In the genomic region with DNA sequence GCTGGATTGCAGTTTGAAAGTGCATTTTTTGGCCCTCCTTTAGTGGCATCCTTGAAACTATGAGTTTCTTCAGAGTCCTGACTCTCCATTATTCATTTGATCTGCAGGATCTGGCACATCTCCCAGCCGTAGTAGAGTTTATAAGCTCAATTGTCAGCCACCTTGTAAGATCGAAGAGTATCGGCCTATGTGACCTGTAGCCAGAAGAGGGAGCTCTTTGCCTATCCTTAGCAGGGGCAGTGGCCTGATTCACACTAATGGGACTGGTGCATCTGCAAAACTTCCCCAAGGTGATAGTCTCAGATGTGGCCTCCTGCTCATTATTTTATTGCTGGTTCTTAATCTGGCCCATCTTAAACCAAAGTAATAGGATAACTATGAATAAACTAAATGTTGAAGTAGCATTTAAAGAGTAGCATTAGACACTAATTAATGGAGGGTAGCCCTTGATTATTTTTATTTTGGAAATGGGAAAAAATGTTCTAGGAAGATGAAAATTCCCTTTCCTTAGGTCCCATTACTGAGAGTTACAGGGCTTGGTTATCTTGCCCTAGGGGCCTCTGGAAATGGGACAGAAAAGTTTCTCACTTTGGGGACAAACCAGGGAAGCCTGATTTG, we compare ENCODE assay signal across 9 cellular contexts. TPM values are rescaled to one million over a fixed set of nuclear protein-coding genes. Genes with fewer than 3 reads are reported as not detected.
A peak's percentile ranks its signal among the peaks of the same experiment; 100 is the strongest.
DNase-seq lines count a peak whose midpoint lies in the region; ATAC-seq and TF ChIP-seq lines count a peak whose summit lies in the region.
"Had no signal": no experiment of that assay in that cellular context is flagged by ENCODE, and none has a peak within 500 bp of the region (broad histone marks: within the 10 kb centered on the region; RNA-seq: fewer than 3 reads in every experiment).

No MANE protein-coding gene starts in this region.

- peaks cover 36% of the 10 kb centered on the region for H3K4me1 Mint-ChIP-seq in activated T-cell treated with anti-CD3 and anti-CD28 coated beads, Interleukin-2, amount 50 U/mL, for 72 hours (ENCODE audit: low read depth)

- no peaks in the 10 kb centered on the region for H3F3A ChIP-seq in PC-3 (ENCODE audit: low read length, unreplicated experiment)

- H3K9me3 ChIP-seq in PC-3 (ENCODE audit: low read length), result no peaks in the 10 kb centered on the region
- no peaks in the 10 kb centered on the region for H3K9me3 ChIP-seq in parathyroid adenoma (ENCODE audit: control insufficient read depth, low read length)

- H3K79me2 ChIP-seq in PC-3 (ENCODE audit: low read length) (no peaks in the 10 kb centered on the region), parathyroid adenoma (no peaks in the 10 kb centered on the region)

- peaks cover 0 to 2% of the 10 kb centered on the region in 2 donors for H3K36me3 Mint-ChIP-seq in activated T-cell treated with anti-CD3 and anti-CD28 coated beads, Interleukin-2, amount 50 U/mL, for 72 hours (ENCODE audit: insufficient read depth in 2 of 2)

- peaks cover 4% of the 10 kb centered on the region; the same call in 1 of the 2 replicates for H4K20me1 ChIP-seq in PC-3 (ENCODE audit: low read length)

- BruUV-seq in PC-3 (replicated peaks; lab: Mats Ljungman, UMichigan), result no TSS peak

- CTCF ChIA-PET in PC-3 (lab: Charles Lee), result interaction anchor here (0.5 to 1.3 kb wide), 20 partner anchors 10 to 874 kb away, joined by 3 to 23 read pairs (median 4); a partner anchor contains a TSS

- H3K27ac ChIP-seq in PC-3 (ENCODE audit: low read length) (no peak overlapping the region), foreskin keratinocyte (no peak overlapping the region), parathyroid adenoma (no peak overlapping the region)

- no peak for TF ChIP-seq EP300 in Ishikawa (IDR thresholded peaks at IDR 0.05; ENCODE audit: borderline replicate concordance)

- no peak overlapping the region for H3K4me2 ChIP-seq in PC-3 (ENCODE audit: low read length)
- H3K4me2 ChIP-seq in parathyroid adenoma (ENCODE audit: low read length), result no peak overlapping the region

- no peak overlapping the region for H3K27ac Mint-ChIP-seq in activated T-cell treated with anti-CD3 and anti-CD28 coated beads, Interleukin-2, amount 50 U/mL, for 72 hours

- ATAC-seq in GM21717 (IDR thresholded peaks at IDR 0.05; ENCODE audit: unreplicated experiment), result peak; percentile 55
- ATAC-seq in PC-3, result peak; percentile 95
- ATAC-seq in activated T-cell treated with anti-CD3 and anti-CD28 coated beads, Interleukin-2, amount 50 U/mL, for 72 hours (replicated peaks in 1 of 2), result peak; percentile 81 to 82
- ATAC-seq in foreskin keratinocyte, result peak; percentile 88
- no peak for ATAC-seq in HG03521 (IDR thresholded peaks at IDR 0.05; ENCODE audit: unreplicated experiment)

- no peaks in the 10 kb centered on the region for H3K9me2 ChIP-seq in PC-3 (replicated peaks; ENCODE audit: low read length)

- peak; percentile 94 for TF ChIP-seq CTCF in PC-3 (conservative IDR thresholded peaks at IDR 0.05; ENCODE audit: low read depth, low read length)
- TF ChIP-seq CTCF in foreskin keratinocyte (conservative IDR thresholded peaks at IDR 0.05), result peak; percentile 89
- peak; percentile 41 for TF ChIP-seq CTCF in parathyroid adenoma (IDR thresholded peaks at IDR 0.05)

- no peak overlapping the region for H3K4me3 ChIP-seq in PC-3 (ENCODE audit: low read length)
- no peak overlapping the region for H3K4me3 ChIP-seq in parathyroid adenoma (ENCODE audit: low read depth, low read length)

- H3K36me3 ChIP-seq in PC-3 (ENCODE audit: low read depth, low read length) (peaks cover 41% of the 10 kb centered on the region), parathyroid adenoma (ENCODE audit: control insufficient read depth, insufficient read depth, low read length) (no peaks in the 10 kb centered on the region)

- peak; percentile 81 for TF ChIP-seq RAD21 in Ishikawa (IDR thresholded peaks at IDR 0.05; ENCODE audit: low read depth)

- no peak overlapping the region for H3K9ac ChIP-seq in PC-3 (ENCODE audit: low read length)
- no peak overlapping the region for H3K9ac ChIP-seq in parathyroid adenoma

- POLR2A ChIA-PET in PC-3 (lab: Charles Lee; ENCODE audit: unreplicated experiment), result interaction anchor here (1.0 kb wide), 1 partner anchor 25 kb away, joined by 3 read pairs; no protein-coding TSS in a partner anchor

- H3K4me3 Mint-ChIP-seq in activated T-cell treated with anti-CD3 and anti-CD28 coated beads, Interleukin-2, amount 50 U/mL, for 72 hours, result no peak overlapping the region
- H3K4me3 Mint-ChIP-seq: dendritic cell treated with granulocyte-macrophage colony-stimulating factor and Interleukin-4, amounts not matched to agents 40 ng/mL and 50 ng/mL, for 4 days had no signal

- no peak overlapping the region for H2AFZ ChIP-seq in PC-3 (ENCODE audit: low read length)
- no peak overlapping the region for H2AFZ ChIP-seq in parathyroid adenoma

- no peaks in the 10 kb centered on the region for H3K27me3 Mint-ChIP-seq in activated T-cell treated with anti-CD3 and anti-CD28 coated beads, Interleukin-2, amount 50 U/mL, for 72 hours (ENCODE audit: low read depth)

- DNase-seq in ELR (ENCODE audit: low read depth) (peak; percentile 78), PC-3 (peak; percentile 89), foreskin keratinocyte (peak; percentile 48 to 61)
- peak; percentile 64 to 73 for DNase-seq in activated T-cell treated with anti-CD3 and anti-CD28 coated beads, Interleukin-2, amount 50 U/mL, for 72 hours

- H3K9me3 Mint-ChIP-seq in activated T-cell treated with anti-CD3 and anti-CD28 coated beads, Interleukin-2, amount 50 U/mL, for 72 hours, result no peaks in the 10 kb centered on the region
- H3K9me3 Mint-ChIP-seq: dendritic cell treated with granulocyte-macrophage colony-stimulating factor and Interleukin-4, amounts not matched to agents 40 ng/mL and 50 ng/mL, for 4 days had no signal

- H3K27me3 ChIP-seq in PC-3 (ENCODE audit: low read length) (no peaks in the 10 kb centered on the region), foreskin keratinocyte (no peaks in the 10 kb centered on the region), parathyroid adenoma (ENCODE audit: control insufficient read depth, insufficient read depth, low read length) (no peaks in the 10 kb centered on the region)

- intact Hi-C loops in PC-3 (cut with micrococcal nuclease), result loop anchor here (1.0 kb wide), 1 partner anchor 181 kb away; no protein-coding TSS in a partner anchor

- H3K4me1 ChIP-seq in PC-3 (ENCODE audit: insufficient read depth, low read length) (peaks cover 13% of the 10 kb centered on the region), foreskin keratinocyte (no peaks in the 10 kb centered on the region), parathyroid adenoma (no peaks in the 10 kb centered on the region)

TF ChIP-seq in Ishikawa, 13 proteins besides CTCF, POLR2A, EP300 and RAD21 (continues in another document):
- TF ChIP-seq, protein P1, sequence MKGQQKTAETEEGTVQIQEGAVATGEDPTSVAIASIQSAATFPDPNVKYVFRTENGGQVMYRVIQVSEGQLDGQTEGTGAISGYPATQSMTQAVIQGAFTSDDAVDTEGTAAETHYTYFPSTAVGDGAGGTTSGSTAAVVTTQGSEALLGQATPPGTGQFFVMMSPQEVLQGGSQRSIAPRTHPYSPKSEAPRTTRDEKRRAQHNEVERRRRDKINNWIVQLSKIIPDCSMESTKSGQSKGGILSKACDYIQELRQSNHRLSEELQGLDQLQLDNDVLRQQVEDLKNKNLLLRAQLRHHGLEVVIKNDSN (IDR thresholded peaks at IDR 0.05), result no peak
- TF ChIP-seq, protein P2, sequence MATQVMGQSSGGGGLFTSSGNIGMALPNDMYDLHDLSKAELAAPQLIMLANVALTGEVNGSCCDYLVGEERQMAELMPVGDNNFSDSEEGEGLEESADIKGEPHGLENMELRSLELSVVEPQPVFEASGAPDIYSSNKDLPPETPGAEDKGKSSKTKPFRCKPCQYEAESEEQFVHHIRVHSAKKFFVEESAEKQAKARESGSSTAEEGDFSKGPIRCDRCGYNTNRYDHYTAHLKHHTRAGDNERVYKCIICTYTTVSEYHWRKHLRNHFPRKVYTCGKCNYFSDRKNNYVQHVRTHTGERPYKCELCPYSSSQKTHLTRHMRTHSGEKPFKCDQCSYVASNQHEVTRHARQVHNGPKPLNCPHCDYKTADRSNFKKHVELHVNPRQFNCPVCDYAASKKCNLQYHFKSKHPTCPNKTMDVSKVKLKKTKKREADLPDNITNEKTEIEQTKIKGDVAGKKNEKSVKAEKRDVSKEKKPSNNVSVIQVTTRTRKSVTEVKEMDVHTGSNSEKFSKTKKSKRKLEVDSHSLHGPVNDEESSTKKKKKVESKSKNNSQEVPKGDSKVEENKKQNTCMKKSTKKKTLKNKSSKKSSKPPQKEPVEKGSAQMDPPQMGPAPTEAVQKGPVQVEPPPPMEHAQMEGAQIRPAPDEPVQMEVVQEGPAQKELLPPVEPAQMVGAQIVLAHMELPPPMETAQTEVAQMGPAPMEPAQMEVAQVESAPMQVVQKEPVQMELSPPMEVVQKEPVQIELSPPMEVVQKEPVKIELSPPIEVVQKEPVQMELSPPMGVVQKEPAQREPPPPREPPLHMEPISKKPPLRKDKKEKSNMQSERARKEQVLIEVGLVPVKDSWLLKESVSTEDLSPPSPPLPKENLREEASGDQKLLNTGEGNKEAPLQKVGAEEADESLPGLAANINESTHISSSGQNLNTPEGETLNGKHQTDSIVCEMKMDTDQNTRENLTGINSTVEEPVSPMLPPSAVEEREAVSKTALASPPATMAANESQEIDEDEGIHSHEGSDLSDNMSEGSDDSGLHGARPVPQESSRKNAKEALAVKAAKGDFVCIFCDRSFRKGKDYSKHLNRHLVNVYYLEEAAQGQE (IDR thresholded peaks at IDR 0.05; ENCODE audit: low read depth), result no peak
- no peak for TF ChIP-seq EGR1 (IDR thresholded peaks at IDR 0.05)
- no peak for TF ChIP-seq TCF12 (IDR thresholded peaks at IDR 0.05; ENCODE audit: low read depth)
- TF ChIP-seq YY1 (IDR thresholded peaks at IDR 0.05; ENCODE audit: low read depth), result no peak
- TF ChIP-seq TAF1 (IDR thresholded peaks at IDR 0.05; ENCODE audit: low read depth), result no peak
- TF ChIP-seq TEAD4 (IDR thresholded peaks at IDR 0.05), result no peak
- TF ChIP-seq NFIC (IDR thresholded peaks at IDR 0.05), result no peak
- no peak for TF ChIP-seq FOXM1 (IDR thresholded peaks at IDR 0.05; ENCODE audit: borderline replicate concordance, low read depth)
- TF ChIP-seq CEBPB (IDR thresholded peaks at IDR 0.05), result no peak
- no peak for TF ChIP-seq CREB1 (IDR thresholded peaks at IDR 0.05; ENCODE audit: low read depth)
- TF ChIP-seq, protein P3, sequence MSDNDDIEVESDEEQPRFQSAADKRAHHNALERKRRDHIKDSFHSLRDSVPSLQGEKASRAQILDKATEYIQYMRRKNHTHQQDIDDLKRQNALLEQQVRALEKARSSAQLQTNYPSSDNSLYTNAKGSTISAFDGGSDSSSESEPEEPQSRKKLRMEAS (IDR thresholded peaks at IDR 0.05), result no peak

RNA-seq across cellular contexts. Expression of a gene that starts 21.2 kb away (rescaled TPM):
- not detected in 2 replicates for total RNA-seq in PC-3 (2014; rRNA removed)
- 10 to 100 TPM; 17.8 to 26.5 TPM for total RNA-seq in activated T-cell treated with anti-CD3 and anti-CD28 coated beads, Interleukin-2, amount 50 U/mL, for 72 hours
- 1.3 and 1.4 TPM in 2 replicates for total RNA-seq in foreskin keratinocyte
- polyA plus RNA-seq in foreskin keratinocyte, result 0.85 and 1.2 TPM in 2 replicates

RNA-seq across cellular contexts. Expression of a gene that starts 25.7 kb away (rescaled TPM):
- total RNA-seq in PC-3 (2014; rRNA removed) (14.8 and 16.7 TPM in 2 replicates), foreskin keratinocyte (8.2 and 9.2 TPM in 2 replicates)
- 1 to 10 TPM; 3.2 to 4.1 TPM for total RNA-seq in activated T-cell treated with anti-CD3 and anti-CD28 coated beads, Interleukin-2, amount 50 U/mL, for 72 hours
- polyA plus RNA-seq in foreskin keratinocyte, result 3.2 and 4.2 TPM in 2 replicates

Comparison
In these comparisons a context has a peak if more than half of its experiments do, and no peak if none do; other contexts are left out.
1. CTCF ChIP-seq: peak in every context shown above with its lines; median percentile 94 in PC-3; 89 in foreskin keratinocyte; 41 in parathyroid adenoma.